Comparison of ENCODE assay signal across 29 cellular contexts in the genomic region with DNA sequence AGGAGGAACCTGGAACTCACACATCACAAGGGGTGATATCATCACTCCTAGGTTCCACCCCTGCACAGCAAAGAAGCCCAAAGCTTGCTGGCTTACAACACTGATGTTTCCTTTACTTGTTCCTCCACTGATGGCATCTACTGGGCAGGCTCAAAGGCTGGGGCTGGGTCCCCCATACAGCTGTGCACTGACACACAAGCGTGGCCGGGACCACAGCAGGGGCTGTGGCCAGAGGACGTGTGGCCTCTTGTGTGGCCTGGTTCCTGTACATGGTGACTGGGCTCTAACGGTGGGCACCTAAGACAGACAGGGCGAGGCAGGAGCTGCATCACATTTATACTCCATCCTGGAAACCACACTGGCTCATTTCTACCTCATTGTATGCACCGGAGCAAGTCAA.
"Had no signal": no experiment of that assay in that cellular context is flagged by ENCODE, and none has a peak within 500 bp of the region (broad histone marks: within the 10 kb centered on the region; RNA-seq: fewer than 3 reads in every experiment).

No MANE protein-coding gene starts in this region.

- H3K27me3 ChIP-seq: MG63, SJSA1 had no signal

- H3K9ac ChIP-seq: SK-N-SH had no signal

- ATAC-seq: activated CD8-positive, alpha-beta memory T cell treated with anti-CD3 and anti-CD28 coated beads, Interleukin-2, amount 10 ng/mL, durations not matched to agents 7 days and 5 days; activated naive CD8-positive, alpha-beta T cell treated with anti-CD3 and anti-CD28 coated beads, Interleukin-2, amount 50 U/mL, for 24 hours; Panc1 had no signal

- H3K27ac Mint-ChIP-seq: activated CD4-positive, alpha-beta memory T cell treated with anti-CD3 and anti-CD28 coated beads for 36 hours; activated CD4-positive, alpha-beta T cell treated with anti-CD3 and anti-CD28 coated beads, Interleukin-2, amount 10 ng/mL, durations not matched to agents 7 days and 5 days; activated CD8-positive, alpha-beta memory T cell treated with anti-CD3 and anti-CD28 coated beads, Interleukin-2, amount 10 ng/mL, durations not matched to agents 7 days and 5 days; activated naive CD4-positive, alpha-beta T cell treated with anti-CD3 and anti-CD28 coated beads for 36 hours; activated naive CD8-positive, alpha-beta T cell; activated naive CD8-positive, alpha-beta T cell treated with anti-CD3 and anti-CD28 coated beads, Interleukin-2, amount 50 U/mL, for 24 hours; activated T-cell treated with anti-CD3 and anti-CD28 coated beads, Interleukin-2, amount 50 U/mL, for 24 hours; activated T-helper 2 cell treated with anti-CD3 and anti-CD28 coated beads, Interferon-gamma antibody, Interleukin-2, Interleukin-4, amounts not matched to agents 10 μg/mL and 5 μg/mL and 100 μg/mL, durations not matched to agents 14 hours and 24 hours and 36 hours; brain; T-helper 1 cell treated with Interleukin-12 subunit alpha and Interleukin-12 subunit beta and Interleukin-4 antibody, amounts not matched to agents 30 μg/mL and 1 μg/mL, for 36 hours; T-helper 2 cell treated with Interferon-gamma antibody and Interleukin-4, amounts not matched to agents 5 μg/mL and 100 μg/mL, for 36 hours had no signal

- H3K36me3 Mint-ChIP-seq: activated CD4-positive, alpha-beta memory T cell treated with anti-CD3 and anti-CD28 coated beads for 36 hours; activated CD8-positive, alpha-beta memory T cell treated with anti-CD3 and anti-CD28 coated beads, Interleukin-2, amount 10 ng/mL, durations not matched to agents 7 days and 5 days; activated naive CD8-positive, alpha-beta T cell; brain had no signal

- H3K4me2 ChIP-seq: SK-N-SH had no signal

- H3K9me3 Mint-ChIP-seq: activated CD4-positive, alpha-beta memory T cell treated with anti-CD3 and anti-CD28 coated beads for 36 hours; activated CD4-positive, alpha-beta T cell treated with anti-CD3 and anti-CD28 coated beads, Interleukin-2, amount 10 ng/mL, durations not matched to agents 7 days and 5 days; activated naive CD4-positive, alpha-beta T cell treated with anti-CD3 and anti-CD28 coated beads for 36 hours; activated naive CD8-positive, alpha-beta T cell treated with anti-CD3 and anti-CD28 coated beads, Interleukin-2, amount 50 U/mL, for 24 hours; activated T-cell treated with anti-CD3 and anti-CD28 coated beads, Interleukin-2, amount 50 U/mL, for 24 hours; activated T-helper 2 cell treated with anti-CD3 and anti-CD28 coated beads, Interferon-gamma antibody, Interleukin-2, Interleukin-4, amounts not matched to agents 10 μg/mL and 5 μg/mL and 100 μg/mL, durations not matched to agents 14 hours and 24 hours and 36 hours; T-helper 1 cell treated with Interleukin-12 subunit alpha and Interleukin-12 subunit beta and Interleukin-4 antibody, amounts not matched to agents 30 μg/mL and 1 μg/mL, for 36 hours; T-helper 2 cell treated with Interferon-gamma antibody and Interleukin-4, amounts not matched to agents 5 μg/mL and 100 μg/mL, for 36 hours had no signal

- H3K27ac ChIP-seq: SJSA1 had no signal

- H3K4me3 Mint-ChIP-seq: activated CD4-positive, alpha-beta memory T cell treated with anti-CD3 and anti-CD28 coated beads for 36 hours; activated CD4-positive, alpha-beta T cell treated with anti-CD3 and anti-CD28 coated beads, Interleukin-2, amount 10 ng/mL, durations not matched to agents 7 days and 5 days; activated CD8-positive, alpha-beta memory T cell treated with anti-CD3 and anti-CD28 coated beads, Interleukin-2, amount 10 ng/mL, durations not matched to agents 7 days and 5 days; activated naive CD4-positive, alpha-beta T cell treated with anti-CD3 and anti-CD28 coated beads for 36 hours; activated naive CD8-positive, alpha-beta T cell; activated naive CD8-positive, alpha-beta T cell treated with anti-CD3 and anti-CD28 coated beads, Interleukin-2, amount 50 U/mL, for 24 hours; activated T-cell treated with anti-CD3 and anti-CD28 coated beads, Interleukin-2, amount 50 U/mL, for 24 hours; T-helper 1 cell treated with Interleukin-12 subunit alpha and Interleukin-12 subunit beta and Interleukin-4 antibody, amounts not matched to agents 30 μg/mL and 1 μg/mL, for 36 hours; T-helper 2 cell treated with Interferon-gamma antibody and Interleukin-4, amounts not matched to agents 5 μg/mL and 100 μg/mL, for 36 hours had no signal

- H3K4me1 Mint-ChIP-seq: activated CD4-positive, alpha-beta T cell treated with anti-CD3 and anti-CD28 coated beads, Interleukin-2, amount 10 ng/mL, durations not matched to agents 7 days and 5 days; activated CD8-positive, alpha-beta memory T cell treated with anti-CD3 and anti-CD28 coated beads, Interleukin-2, amount 10 ng/mL, durations not matched to agents 7 days and 5 days; activated naive CD8-positive, alpha-beta T cell treated with anti-CD3 and anti-CD28 coated beads, Interleukin-2, amount 50 U/mL, for 24 hours; brain had no signal

- H3K9me3 ChIP-seq: SJSA1, SK-N-SH had no signal

- H3K36me3 ChIP-seq: MG63, SJSA1 had no signal

- H3K4me3 ChIP-seq: MG63, SJSA1 had no signal

- DNase-seq: activated CD4-positive, alpha-beta memory T cell treated with anti-CD3 and anti-CD28 coated beads for 36 hours; activated CD4-positive, alpha-beta T cell treated with anti-CD3 and anti-CD28 coated beads, Interleukin-2, amount 10 ng/mL, durations not matched to agents 7 days and 5 days; activated CD8-positive, alpha-beta memory T cell treated with anti-CD3 and anti-CD28 coated beads, Interleukin-2, amount 10 ng/mL, durations not matched to agents 7 days and 5 days; activated gamma-delta T cell; activated naive CD4-positive, alpha-beta T cell treated with anti-CD3 and anti-CD28 coated beads for 36 hours; activated naive CD8-positive, alpha-beta T cell treated with anti-CD3 and anti-CD28 coated beads, Interleukin-2, amount 50 U/mL, for 24 hours; activated T-cell treated with anti-CD3 and anti-CD28 coated beads, Interleukin-2, amount 50 U/mL, for 24 hours; anterior cingulate cortex; Kasumi-1; KG1; MG63; NCI-H1048; NCI-H1105 treated with DMSO at 0.1 percent for 48 hours; NCI-H1436; NCI-H1694; NCI-H1930; NCI-H2081 treated with DMSO at 0.1 percent for 48 hours; NCI-H226; NCI-H446 treated with DMSO at 0.1 percent for 48 hours; NCI-H524; SHP77 treated with DMSO at 0.1 percent for 48 hours; SK-N-SH had no signal
